ENCODE assay signal across 9 cellular contexts in the genomic region with DNA sequence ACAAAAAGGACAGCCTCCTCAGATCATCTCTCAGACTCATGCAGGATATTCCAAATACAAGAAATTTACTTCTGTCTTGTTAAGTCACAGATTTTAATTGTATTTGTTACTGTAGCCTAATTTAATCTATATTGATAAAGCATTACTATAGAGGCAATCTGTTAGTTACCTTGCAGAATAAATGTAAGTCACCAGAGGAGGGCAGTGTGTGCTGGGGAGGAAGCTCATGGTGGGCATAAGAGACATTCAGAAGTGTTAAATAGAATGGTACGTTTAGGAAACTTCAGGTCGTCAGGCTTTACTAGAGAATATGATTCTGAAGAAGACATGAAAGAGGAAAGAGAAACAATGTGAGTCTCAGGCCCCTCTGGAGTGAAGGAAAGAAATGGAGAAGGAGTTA. TPM values are rescaled to one million over a fixed set of nuclear protein-coding genes. Genes with fewer than 3 reads are reported as not detected.
DNase-seq lines count a peak whose midpoint lies in the region; ATAC-seq and TF ChIP-seq lines count a peak whose summit lies in the region.
"Had no signal": no experiment of that assay in that cellular context is flagged by ENCODE, and none has a peak within 500 bp of the region (broad histone marks: within the 10 kb centered on the region; RNA-seq: fewer than 3 reads in every experiment).

No MANE protein-coding gene starts in this region.

- peak; percentile 22 to 37 for TF ChIP-seq CTCF in Caco-2 (IDR thresholded peaks at IDR 0.05; ENCODE audit: insufficient read depth in 1 of 2, low read depth in 1 of 2, low read length in 1 of 2, severe bottlenecking in 1 of 2, unreplicated experiment in 1 of 2)
- peak; percentile 76 for TF ChIP-seq CTCF in GM23338 (conservative IDR thresholded peaks at IDR 0.05; ENCODE audit: low read depth in 2 of 2)
- TF ChIP-seq CTCF in WTC11 (IDR thresholded peaks at IDR 0.05) = no peak

- no peaks in the 10 kb centered on the region for H3K36me3 Mint-ChIP-seq in Caco-2 (ENCODE audit: insufficient read depth, unreplicated experiment)
- no peaks in the 10 kb centered on the region for H3K36me3 Mint-ChIP-seq in GM23338 (ENCODE audit: low read depth)
- H3K36me3 Mint-ChIP-seq in WTC11 = no peaks in the 10 kb centered on the region

- H3K4me1 ChIP-seq in Caco-2 (no peaks in the 10 kb centered on the region), GM23338 (ENCODE audit: insufficient read depth) (no peaks in the 10 kb centered on the region)

- DNase-seq in Caco-2 (peak in 1 of 2 experiments; percentile 15), GM23338 (ENCODE audit: low spot score) (peak; percentile 72), WTC11 (ENCODE audit: low spot score) (peak; percentile 24), iris pigment epithelial cell (ENCODE audit: low read depth) (peak; percentile 6), NCI-H1048 (lab: John Stamatoyannopoulos, UW) (no peak), NCI-H1694 (lab: John Stamatoyannopoulos, UW) (no peak)
- no peak for DNase-seq in activated naive CD4-positive, alpha-beta T cell (lab: John Stamatoyannopoulos, UW)
- DNase-seq: activated T-cell treated with anti-CD3 and anti-CD28 coated beads for 4 hours had no signal

- POLR2A ChIA-PET in Caco-2 (lab: Charles Lee) (no interaction called here), WTC11 (lab: Charles Lee) (interaction anchor here (0.6 kb wide), 1 partner anchor 41 kb away, joined by 3 read pairs; no protein-coding TSS in a partner anchor)

- no peaks in the 10 kb centered on the region for H4K20me1 ChIP-seq in GM23338 (replicated peaks; ENCODE audit: insufficient read depth)

- H3K27me3 ChIP-seq in Caco-2 (replicated peaks; ENCODE audit: control insufficient read depth, insufficient read depth, low read length) (no peaks in the 10 kb centered on the region), GM23338 (ENCODE audit: insufficient read depth) (no peaks in the 10 kb centered on the region)

- H3K4me3 Mint-ChIP-seq in Caco-2 (ENCODE audit: unreplicated experiment) (no peak overlapping the region), GM23338 (no peak overlapping the region), WTC11 (no peak overlapping the region)

- H3K9me3 Mint-ChIP-seq in Caco-2 (ENCODE audit: unreplicated experiment) (no peaks in the 10 kb centered on the region), GM23338 (no peaks in the 10 kb centered on the region), WTC11 (no peaks in the 10 kb centered on the region)

- no peaks in the 10 kb centered on the region for H3K79me2 ChIP-seq in GM23338 (replicated peaks; ENCODE audit: insufficient read depth)

- ATAC-seq in GM23338 = peak; percentile 83
- peak; percentile 93 for ATAC-seq in WTC11
- no peak for ATAC-seq in HG02840 (IDR thresholded peaks at IDR 0.05; ENCODE audit: low FRiP score, unreplicated experiment)

- H3K27me3 Mint-ChIP-seq in Caco-2 (ENCODE audit: insufficient read depth, unreplicated experiment) (no peaks in the 10 kb centered on the region), GM23338 (ENCODE audit: insufficient read depth, low read depth, poor library complexity) (no peaks in the 10 kb centered on the region), WTC11 (ENCODE audit: low read depth) (no peaks in the 10 kb centered on the region)

- intact Hi-C loops in Caco-2 (cut with micrococcal nuclease; ENCODE audit: unreplicated experiment) = loop anchor here (1.0 kb wide), 3 partner anchors 202 to 599 kb away; no protein-coding TSS in a partner anchor

- no peaks in the 10 kb centered on the region for H3K36me3 ChIP-seq in Caco-2 (ENCODE audit: control insufficient read depth, insufficient read depth, low read length)
- H3K36me3 ChIP-seq in GM23338 (ENCODE audit: insufficient read depth) = no peaks in the 10 kb centered on the region

- H3F3A ChIP-seq in GM23338 (replicated peaks; ENCODE audit: low read depth) = no peaks in the 10 kb centered on the region

- CTCF ChIA-PET in Caco-2 (lab: Charles Lee) = interaction anchor here (0.5 to 1.0 kb wide), 2 partner anchors 249 to 295 kb away, joined by 3 read pairs; no protein-coding TSS in a partner anchor
- CTCF ChIA-PET in WTC11 (lab: Charles Lee) = interaction anchor here (0.6 to 3.1 kb wide), 10 partner anchors 9 to 309 kb away, joined by 3 to 23 read pairs (median 6); no protein-coding TSS in a partner anchor

- H3K4me1 Mint-ChIP-seq in Caco-2 (ENCODE audit: low read depth, unreplicated experiment) = no peaks in the 10 kb centered on the region
- H3K4me1 Mint-ChIP-seq in GM23338 = no peaks in the 10 kb centered on the region; the same call in 2 of the 3 replicates
- H3K4me1 Mint-ChIP-seq in WTC11 = no peaks in the 10 kb centered on the region

- no TSS peak for BruUV-seq in Caco-2 (replicated peaks; lab: Mats Ljungman, UMichigan)

- H3K4me2 ChIP-seq in GM23338 = no peak overlapping the region

- no peak overlapping the region for H3K27ac Mint-ChIP-seq in Caco-2 (ENCODE audit: unreplicated experiment)
- H3K27ac Mint-ChIP-seq in GM23338 = no peak overlapping the region
- no peak overlapping the region for H3K27ac Mint-ChIP-seq in WTC11

- H3K9me2 ChIP-seq in GM23338 (ENCODE audit: insufficient read depth) = no peaks in the 10 kb centered on the region

- H3K27ac ChIP-seq in GM23338 (ENCODE audit: low read depth) = no peak overlapping the region

- no peak overlapping the region for H3K4me3 ChIP-seq in Caco-2 (ENCODE audit: low read depth, low read length)
- H3K4me3 ChIP-seq in GM23338 = no peak overlapping the region

- H3K9me3 ChIP-seq in Caco-2 = no peaks in the 10 kb centered on the region; the same call in 1 of the 2 replicates

- H2AFZ ChIP-seq in GM23338 = no peak overlapping the region

TF ChIP-seq in WTC11, 78 proteins besides CTCF, POLR2A, EP300 and RAD21 (continues in another document):
- TF ChIP-seq, protein P1, sequence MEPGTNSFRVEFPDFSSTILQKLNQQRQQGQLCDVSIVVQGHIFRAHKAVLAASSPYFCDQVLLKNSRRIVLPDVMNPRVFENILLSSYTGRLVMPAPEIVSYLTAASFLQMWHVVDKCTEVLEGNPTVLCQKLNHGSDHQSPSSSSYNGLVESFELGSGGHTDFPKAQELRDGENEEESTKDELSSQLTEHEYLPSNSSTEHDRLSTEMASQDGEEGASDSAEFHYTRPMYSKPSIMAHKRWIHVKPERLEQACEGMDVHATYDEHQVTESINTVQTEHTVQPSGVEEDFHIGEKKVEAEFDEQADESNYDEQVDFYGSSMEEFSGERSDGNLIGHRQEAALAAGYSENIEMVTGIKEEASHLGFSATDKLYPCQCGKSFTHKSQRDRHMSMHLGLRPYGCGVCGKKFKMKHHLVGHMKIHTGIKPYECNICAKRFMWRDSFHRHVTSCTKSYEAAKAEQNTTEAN (CRISPR knock-in tag; IDR thresholded peaks at IDR 0.05) = no peak
- TF ChIP-seq ZNF317 (CRISPR knock-in tag; IDR thresholded peaks at IDR 0.05; ENCODE audit: borderline replicate concordance, low read depth) (no peak), ATF1 (CRISPR knock-in tag; IDR thresholded peaks at IDR 0.05) (no peak), NR2C2 (CRISPR knock-in tag; IDR thresholded peaks at IDR 0.05) (no peak), ZNF232 (CRISPR knock-in tag; IDR thresholded peaks at IDR 0.05) (no peak), RORB (CRISPR knock-in tag; IDR thresholded peaks at IDR 0.05) (no peak), TEAD4 (CRISPR knock-in tag; IDR thresholded peaks at IDR 0.05) (no peak), ESRRA (CRISPR knock-in tag; IDR thresholded peaks at IDR 0.05; ENCODE audit: borderline replicate concordance) (no peak), NFE2L1 (CRISPR knock-in tag; IDR thresholded peaks at IDR 0.05) (no peak), NR1H2 (CRISPR knock-in tag; IDR thresholded peaks at IDR 0.05) (no peak)
- TF ChIP-seq, protein P2, sequence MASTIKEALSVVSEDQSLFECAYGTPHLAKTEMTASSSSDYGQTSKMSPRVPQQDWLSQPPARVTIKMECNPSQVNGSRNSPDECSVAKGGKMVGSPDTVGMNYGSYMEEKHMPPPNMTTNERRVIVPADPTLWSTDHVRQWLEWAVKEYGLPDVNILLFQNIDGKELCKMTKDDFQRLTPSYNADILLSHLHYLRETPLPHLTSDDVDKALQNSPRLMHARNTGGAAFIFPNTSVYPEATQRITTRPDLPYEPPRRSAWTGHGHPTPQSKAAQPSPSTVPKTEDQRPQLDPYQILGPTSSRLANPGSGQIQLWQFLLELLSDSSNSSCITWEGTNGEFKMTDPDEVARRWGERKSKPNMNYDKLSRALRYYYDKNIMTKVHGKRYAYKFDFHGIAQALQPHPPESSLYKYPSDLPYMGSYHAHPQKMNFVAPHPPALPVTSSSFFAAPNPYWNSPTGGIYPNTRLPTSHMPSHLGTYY (CRISPR knock-in tag; IDR thresholded peaks at IDR 0.05) = no peak
- TF ChIP-seq, protein P3, sequence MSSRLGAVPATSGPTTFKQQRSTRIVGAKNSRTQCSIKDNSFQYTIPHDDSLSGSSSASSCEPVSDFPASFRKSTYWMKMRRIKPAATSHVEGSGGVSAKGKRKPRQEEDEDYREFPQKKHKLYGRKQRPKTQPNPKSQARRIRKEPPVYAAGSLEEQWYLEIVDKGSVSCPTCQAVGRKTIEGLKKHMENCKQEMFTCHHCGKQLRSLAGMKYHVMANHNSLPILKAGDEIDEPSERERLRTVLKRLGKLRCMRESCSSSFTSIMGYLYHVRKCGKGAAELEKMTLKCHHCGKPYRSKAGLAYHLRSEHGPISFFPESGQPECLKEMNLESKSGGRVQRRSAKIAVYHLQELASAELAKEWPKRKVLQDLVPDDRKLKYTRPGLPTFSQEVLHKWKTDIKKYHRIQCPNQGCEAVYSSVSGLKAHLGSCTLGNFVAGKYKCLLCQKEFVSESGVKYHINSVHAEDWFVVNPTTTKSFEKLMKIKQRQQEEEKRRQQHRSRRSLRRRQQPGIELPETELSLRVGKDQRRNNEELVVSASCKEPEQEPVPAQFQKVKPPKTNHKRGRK (CRISPR knock-in tag; IDR thresholded peaks at IDR 0.05; ENCODE audit: borderline replicate concordance) = no peak
- TF ChIP-seq, protein P4, sequence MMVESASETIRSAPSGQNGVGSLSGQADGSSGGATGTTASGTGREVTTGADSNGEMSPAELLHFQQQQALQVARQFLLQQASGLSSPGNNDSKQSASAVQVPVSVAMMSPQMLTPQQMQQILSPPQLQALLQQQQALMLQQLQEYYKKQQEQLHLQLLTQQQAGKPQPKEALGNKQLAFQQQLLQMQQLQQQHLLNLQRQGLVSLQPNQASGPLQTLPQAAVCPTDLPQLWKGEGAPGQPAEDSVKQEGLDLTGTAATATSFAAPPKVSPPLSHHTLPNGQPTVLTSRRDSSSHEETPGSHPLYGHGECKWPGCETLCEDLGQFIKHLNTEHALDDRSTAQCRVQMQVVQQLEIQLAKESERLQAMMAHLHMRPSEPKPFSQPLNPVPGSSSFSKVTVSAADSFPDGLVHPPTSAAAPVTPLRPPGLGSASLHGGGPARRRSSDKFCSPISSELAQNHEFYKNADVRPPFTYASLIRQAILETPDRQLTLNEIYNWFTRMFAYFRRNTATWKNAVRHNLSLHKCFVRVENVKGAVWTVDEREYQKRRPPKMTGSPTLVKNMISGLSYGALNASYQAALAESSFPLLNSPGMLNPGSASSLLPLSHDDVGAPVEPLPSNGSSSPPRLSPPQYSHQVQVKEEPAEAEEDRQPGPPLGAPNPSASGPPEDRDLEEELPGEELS (CRISPR knock-in tag; IDR thresholded peaks at IDR 0.05) = no peak

RNA-seq across cellular contexts. Expression of a gene that starts 37.3 kb away (rescaled TPM):
- total RNA-seq in Caco-2 (2022) = 10.3 and 14.9 TPM in 2 replicates
- total RNA-seq in GM23338 (2014; rRNA removed; shearing (Covaris generic)) = 0.12 and 0.14 TPM in 2 replicates
- 0.03 and 0.11 TPM in 2 replicates for polyA plus RNA-seq in GM23338 (2016; fragmentation: Nextera tagmentation; extraction: Ambion mirVana)
- 0.57 to 0.92 TPM (median 0.62 TPM) in 3 replicates for total RNA-seq in WTC11 (2021)

Comparison
In these comparisons a context has a peak if more than half of its experiments do, and no peak if none do; other contexts are left out.
1. DNase-seq: peak in GM23338 (single experiment), WTC11 (single experiment) and iris pigment epithelial cell (single experiment); none in NCI-H1048 (single experiment), NCI-H1694 (single experiment) and activated naive CD4-positive, alpha-beta T cell (0 of 4).